14 cellular contexts compared by ENCODE assay signal in genomic region chr14:99703381-99703780, GRCh38. TPM values are rescaled to one million over a fixed set of nuclear protein-coding genes. Genes with fewer than 3 reads are reported as not detected.
DNase-seq lines count a peak whose midpoint lies in the region; ATAC-seq and TF ChIP-seq lines count a peak whose summit lies in the region.
"Had no signal": no experiment of that assay in that cellular context is flagged by ENCODE, and none has a peak within 500 bp of the region (broad histone marks: within the 10 kb centered on the region; RNA-seq: fewer than 3 reads in every experiment).

No MANE protein-coding gene starts in this region.

- H3K36me3 Mint-ChIP-seq in endothelial cell (ENCODE audit: low read depth, unreplicated experiment): peaks cover 13% of the 10 kb centered on the region

- H3K9me3 Mint-ChIP-seq in endothelial cell (ENCODE audit: unreplicated experiment): peaks cover 4% of the 10 kb centered on the region

- POLR2A ChIA-PET in HEK293T (lab: Yijun Ruan, JAX): no interaction called here

- peaks cover 3% of the 10 kb centered on the region for H3K27me3 Mint-ChIP-seq in endothelial cell (ENCODE audit: unreplicated experiment)

- no peak for ATAC-seq in left lobe of liver
- ATAC-seq in stimulated activated naive CD8-positive, alpha-beta T cell treated with anti-CD3 and anti-CD28 coated beads, Interleukin-15, Interleukin-2, amounts not matched to agents 100 U/mL and 50 U/mL, for 24 hours: no peak

- peak overlapping the region; percentile 39 for H3K4me3 Mint-ChIP-seq in endothelial cell (ENCODE audit: unreplicated experiment)
- H3K4me3 Mint-ChIP-seq: CD4-positive, CD25-positive, alpha-beta regulatory T cell; CD8-positive, alpha-beta memory T cell had no signal

- peak; percentile 4 for DNase-seq in HEK293T (ENCODE audit: extremely low spot score)
- no peak for DNase-seq in endothelial cell (ENCODE audit: low spot score)
- peak; percentile 14 for DNase-seq in left lobe of liver (ENCODE audit: low spot score)
- DNase-seq in H4 (ENCODE audit: low spot score): no peak
- no peak for DNase-seq in stimulated activated naive CD8-positive, alpha-beta T cell treated with anti-CD3 and anti-CD28 coated beads, Interleukin-15, Interleukin-2, amounts not matched to agents 100 U/mL and 50 U/mL, for 24 hours
- no peak for DNase-seq in stimulated activated CD4-positive, alpha-beta T cell treated with anti-CD3 and anti-CD28 coated beads, Interleukin-4, amount 100 ng/mL, for 1 hour
- DNase-seq: ACHN; BE2C; C1 segment of cervical spinal cord; CD4-positive, CD25-positive, alpha-beta regulatory T cell; CD8-positive, alpha-beta memory T cell; COR-L47; IMR-90 had no signal

- CTCF ChIA-PET in HEK293T (lab: Yijun Ruan, JAX): no interaction called here

- peaks cover 10% of the 10 kb centered on the region for H3K4me1 Mint-ChIP-seq in endothelial cell (ENCODE audit: unreplicated experiment)
- H3K4me1 Mint-ChIP-seq: CD4-positive, CD25-positive, alpha-beta regulatory T cell had no signal

- H3K27ac Mint-ChIP-seq in endothelial cell (ENCODE audit: unreplicated experiment): no peak overlapping the region
- H3K27ac Mint-ChIP-seq: CD4-positive, CD25-positive, alpha-beta regulatory T cell had no signal

- no peak for TF ChIP-seq CTCF in endothelial cell (IDR thresholded peaks at IDR 0.05; ENCODE audit: unreplicated experiment)

TF ChIP-seq in HEK293T, 16 proteins besides CTCF, POLR2A, EP300 and RAD21:
- TF ChIP-seq SP1 (IDR thresholded peaks at IDR 0.05) (no peak), HDGF (IDR thresholded peaks at IDR 0.05; ENCODE audit: borderline replicate concordance) (no peak), FOXK2 (IDR thresholded peaks at IDR 0.05) (no peak), TARDBP (IDR thresholded peaks at IDR 0.05) (no peak), PKNOX1 (IDR thresholded peaks at IDR 0.05) (no peak), NFRKB (IDR thresholded peaks at IDR 0.05) (no peak), ZNF384 (IDR thresholded peaks at IDR 0.05) (no peak)

RNA-seq across cellular contexts. Expression of gene CYP46A1, which starts 19.3 kb away (rescaled TPM):
- total RNA-seq in endothelial cell (ENCODE audit: unreplicated experiment) (5.2 TPM), left lobe of liver (1.5 TPM)
- total RNA-seq in H4 (2014; rRNA removed; shearing (Covaris generic)): not detected in 2 replicates
- total RNA-seq: CD4-positive, CD25-positive, alpha-beta regulatory T cell; HT1080 had no signal

RNA-seq across cellular contexts. Expression of gene HHIPL1, which starts 58.5 kb away (rescaled TPM):
- total RNA-seq in endothelial cell (ENCODE audit: unreplicated experiment): 15.1 TPM
- 0.96 TPM for total RNA-seq in left lobe of liver
- 0.02 and 0.14 TPM in 2 replicates for total RNA-seq in H4 (2014; rRNA removed; shearing (Covaris generic))
- total RNA-seq: CD4-positive, CD25-positive, alpha-beta regulatory T cell; HT1080 had no signal

Comparison
In these comparisons a context has a peak if more than half of its experiments do, and no peak if none do; other contexts are left out.
1. DNase-seq: peak in HEK293T (single experiment) and left lobe of liver (single experiment); none in endothelial cell (single experiment), H4 (single experiment), stimulated activated naive CD8-positive, alpha-beta T cell treated with anti-CD3 and anti-CD28 coated beads, Interleukin-15, Interleukin-2, amounts not matched to agents 100 U/mL and 50 U/mL, for 24 hours (single experiment) and stimulated activated CD4-positive, alpha-beta T cell treated with anti-CD3 and anti-CD28 coated beads, Interleukin-4, amount 100 ng/mL, for 1 hour (single experiment).